8 cellular contexts compared by ENCODE assay signal in genomic region chr5:176364765-176365662, GRCh38. TPM values are rescaled to one million over a fixed set of nuclear protein-coding genes. Genes with fewer than 3 reads are reported as not detected.
DNase-seq lines count a peak whose midpoint lies in the region; ATAC-seq, FAIRE-seq and TF ChIP-seq lines count a peak whose summit lies in the region.

Gene ARL10 (plus strand): TSS chr5:176365487. CDS start chr5:176365564, 77 bp downstream.

- H3K36me3 ChIP-seq in mammary epithelial cell (ENCODE audit: insufficient read depth, low read length) (no peaks in the 10 kb centered on the region), smooth muscle cell (ENCODE audit: low read depth) (no peaks in the 10 kb centered on the region)

- CTCF ChIA-PET in mammary epithelial cell (lab: Charles Lee; ENCODE audit: low non-redundant PET) = no interaction called here

- H3K79me2 ChIP-seq in mammary epithelial cell (ENCODE audit: insufficient read depth, low read length) = peaks cover 17% of the 10 kb centered on the region
- H3K79me2 ChIP-seq in smooth muscle cell (ENCODE audit: low read depth) = peaks cover 16% of the 10 kb centered on the region

- DNase-seq in GM12891 (ENCODE audit: insufficient read length, low spot score) = peak; percentile 63
- DNase-seq in mammary epithelial cell = no peak
- peak; percentile 36 for DNase-seq in iris pigment epithelial cell (ENCODE audit: low read depth)
- peak; percentile 32 for DNase-seq in smooth muscle cell (lab: John Stamatoyannopoulos, UW; ENCODE audit: unreplicated experiment)
- DNase-seq in HuH-7 (ENCODE audit: low spot score) = no peak
- DNase-seq in SKM-1 (lab: John Stamatoyannopoulos, UW; ENCODE audit: unreplicated experiment) = no peak

- H3K9ac ChIP-seq in mammary epithelial cell (ENCODE audit: insufficient read depth, low read length) (no peak within 1 kb of the TSS), smooth muscle cell (ENCODE audit: low read depth) (peak within 1 kb of the TSS; percentile 53)

- no TSS peak for BruUV-seq in mammary epithelial cell (replicated peaks; lab: Mats Ljungman, UMichigan)

- no peak for TF ChIP-seq CTCF in VCaP (conservative IDR thresholded peaks at IDR 0.05)
- no peak for TF ChIP-seq CTCF in mammary epithelial cell (conservative IDR thresholded peaks at IDR 0.05 in 1 of 2, IDR thresholded peaks at IDR 0.05 in 1 of 2; ENCODE audit: extremely low read depth in 1 of 2, insufficient read depth in 1 of 2, low read depth in 1 of 2, low read length in 2 of 2)
- TF ChIP-seq CTCF in smooth muscle cell (IDR thresholded peaks at IDR 0.05; ENCODE audit: borderline replicate concordance, insufficient read depth, poor library complexity, severe bottlenecking) = no peak

- H3K4me3 ChIP-seq in mammary epithelial cell (replicated peaks in 1 of 3; ENCODE audit: insufficient read depth in 1 of 3, low read depth in 2 of 3, low read length in 3 of 3) (peak within 1 kb of the TSS; percentile 47 to 73 (median 63)), smooth muscle cell (peak within 1 kb of the TSS; percentile 85)

- intact Hi-C loops in mammary epithelial cell (cut with micrococcal nuclease) = no loop called here

- H3K27me3 ChIP-seq in mammary epithelial cell (ENCODE audit: insufficient read depth, low read length) = no peaks in the 10 kb centered on the region
- H3K27me3 ChIP-seq in smooth muscle cell (ENCODE audit: low read depth) = no peaks in the 10 kb centered on the region

- peak within 1 kb of the TSS; percentile 47; the same call in 1 of the 2 replicates for H3K27ac ChIP-seq in VCaP
- no peak within 1 kb of the TSS for H3K27ac ChIP-seq in mammary epithelial cell (ENCODE audit: insufficient read depth, low read depth, low read length)
- H3K27ac ChIP-seq in smooth muscle cell (ENCODE audit: low read depth) = peak within 1 kb of the TSS; percentile 14

- H3K4me2 ChIP-seq in mammary epithelial cell (ENCODE audit: insufficient read depth, low read depth, low read length) (peak within 1 kb of the TSS; percentile 96), smooth muscle cell (peak within 1 kb of the TSS; percentile 91)

- H4K20me1 ChIP-seq in mammary epithelial cell (ENCODE audit: insufficient read depth, low read length) (no peaks in the 10 kb centered on the region), smooth muscle cell (ENCODE audit: low read depth) (no peaks in the 10 kb centered on the region)

- ATAC-seq in HG03064 (IDR thresholded peaks at IDR 0.05; ENCODE audit: low read depth, unreplicated experiment) = peak; percentile 33

- H3K9me3 ChIP-seq in mammary epithelial cell (replicated peaks; ENCODE audit: insufficient read depth, low read length) = no peaks in the 10 kb centered on the region
- H3K9me3 ChIP-seq in smooth muscle cell (replicated peaks; ENCODE audit: low read depth) = no peaks in the 10 kb centered on the region

- no peaks in the 10 kb centered on the region for H3F3A ChIP-seq in smooth muscle cell (ENCODE audit: low read depth)

- peak; percentile 89 for FAIRE-seq in GM12891 (lab: Jason Lieb, UNC)

- peaks cover 25% of the 10 kb centered on the region for H3K4me1 ChIP-seq in mammary epithelial cell (ENCODE audit: insufficient read depth, low read length)
- H3K4me1 ChIP-seq in smooth muscle cell (ENCODE audit: low read depth) = peaks cover 11% of the 10 kb centered on the region

- in situ Hi-C loops in mammary epithelial cell (cut with MboI; ENCODE audit: low sequenced_read_pairs in 2 of 2) = no loop called here

- WGBS in mammary epithelial cell (ENCODE audit: low coverage, missing lambda C conversion rate) = 19% methylated on average over 36 of the region's 68 CpGs
- 26% methylated on average over 47 of the region's 68 CpGs for WGBS in smooth muscle cell (ENCODE audit: low lambda C conversion rate)

- H2AFZ ChIP-seq in mammary epithelial cell (ENCODE audit: low read depth, low read length) (peak within 1 kb of the TSS; percentile 99), smooth muscle cell (ENCODE audit: low read depth) (peak within 1 kb of the TSS; percentile 92)

- dilution Hi-C loops in mammary epithelial cell (cut with HindIII; ENCODE audit: low sequenced_read_pairs) = no loop called here

- TF ChIP-seq POLR2A in GM12891 (IDR thresholded peaks at IDR 0.05; ENCODE audit: low read depth, low read length) = peak; percentile 37; the same call in 1 of the 2 replicates

TF ChIP-seq in GM12891, 5 proteins besides CTCF, POLR2A, EP300 and RAD21:
- TF ChIP-seq POLR2AphosphoS5 (IDR thresholded peaks at IDR 0.05; ENCODE audit: low read depth, low read length) = no peak
- TF ChIP-seq SPI1 (IDR thresholded peaks at IDR 0.05; ENCODE audit: low read depth, low read length) = no peak
- no peak for TF ChIP-seq PAX5 (IDR thresholded peaks at IDR 0.05; ENCODE audit: insufficient read depth, low read length, severe bottlenecking)
- TF ChIP-seq TAF1 (IDR thresholded peaks at IDR 0.05; ENCODE audit: low read depth, low read length) = no peak
- TF ChIP-seq POU2F2 (IDR thresholded peaks at IDR 0.05; ENCODE audit: low read depth, low read length) = no peak

RNA-seq across cellular contexts. Expression of gene ARL10, which starts in this region (rescaled TPM):
- polyA plus RNA-seq in GM12891 (2012; ENCODE audit: low read depth, missing spikeins) = 2.8 TPM
- total RNA-seq in mammary epithelial cell (10 to 100 TPM in 1 of 2 donors, under 1 TPM in 1; 0.56 to 10.7 TPM), smooth muscle cell (9.5 and 10.7 TPM in 2 replicates)
- polyA plus RNA-seq in mammary epithelial cell (1.8 TPM), smooth muscle cell (5.4 and 5.6 TPM in 2 replicates)
- polyA minus RNA-seq in mammary epithelial cell = 2.8 TPM

Comparison
In these comparisons a context has a peak if more than half of its experiments do, and no peak if none do; other contexts are left out.
1. DNase-seq: peak in GM12891 (single experiment), iris pigment epithelial cell (single experiment) and smooth muscle cell (single experiment); none in mammary epithelial cell (single experiment), HuH-7 (single experiment) and SKM-1 (single experiment).